ENCODE assay signal across 17 cellular contexts in genomic region chr9:61673664-61674381, GRCh38.
"Had no signal": no experiment of that assay in that cellular context is flagged by ENCODE, and none has a peak within 500 bp of the region (broad histone marks: within the 10 kb centered on the region; RNA-seq: fewer than 3 reads in every experiment).

No MANE protein-coding gene starts in this region.

- H3K4me3 ChIP-seq: lower lobe of right lung, prostate gland, right lobe of liver, stomach, thoracic aorta had no signal

- H3K36me3 Mint-ChIP-seq: activated naive CD4-positive, alpha-beta T cell treated with anti-CD3 and anti-CD28 coated beads, Interleukin-2, amount 10 ng/mL, durations not matched to agents 7 days and 5 days had no signal

- H3K27ac ChIP-seq: foreskin keratinocyte, lower lobe of right lung, prostate gland, right lobe of liver, stomach, thoracic aorta had no signal

- H3K36me3 ChIP-seq: lower lobe of right lung, prostate gland, right lobe of liver, stomach, thoracic aorta had no signal

- DNase-seq: activated CD4-positive, alpha-beta T cell treated with anti-CD3 and anti-CD28 coated beads, Interleukin-2, amount 10 ng/mL, durations not matched to agents 24 days and 14 days; activated CD4-positive, CD25-positive, alpha-beta regulatory T cell; activated CD8-positive, alpha-beta T cell treated with anti-CD3 and anti-CD28 coated beads, Interleukin-2, amount 10 ng/mL, durations not matched to agents 7 days and 5 days; activated naive CD4-positive, alpha-beta T cell treated with anti-CD3 and anti-CD28 coated beads, Interleukin-2, amount 10 ng/mL, durations not matched to agents 7 days and 5 days; effector CD8-positive, alpha-beta T cell; foreskin keratinocyte; glutamatergic neuron; lower lobe of right lung; nephron progenitor cell; occipital lobe; stomach had no signal

- H3K4me3 Mint-ChIP-seq: activated CD4-positive, alpha-beta T cell treated with anti-CD3 and anti-CD28 coated beads, Interleukin-2, amount 10 ng/mL, durations not matched to agents 24 days and 14 days; activated CD8-positive, alpha-beta T cell treated with anti-CD3 and anti-CD28 coated beads, Interleukin-2, amount 10 ng/mL, durations not matched to agents 7 days and 5 days; activated naive CD4-positive, alpha-beta T cell treated with anti-CD3 and anti-CD28 coated beads, Interleukin-2, amount 10 ng/mL, durations not matched to agents 7 days and 5 days; mesothelial cell of epicardium; nephron progenitor cell; T-helper 2 cell treated with Interferon-gamma antibody and Interleukin-4, amounts not matched to agents 5 μg/mL and 100 μg/mL, for 36 hours had no signal

- H3K9me3 ChIP-seq: lower lobe of right lung, prostate gland, right lobe of liver, thoracic aorta had no signal

- H3K27ac Mint-ChIP-seq: activated CD4-positive, alpha-beta T cell treated with anti-CD3 and anti-CD28 coated beads, Interleukin-2, amount 10 ng/mL, durations not matched to agents 24 days and 14 days; activated CD8-positive, alpha-beta T cell treated with anti-CD3 and anti-CD28 coated beads, Interleukin-2, amount 10 ng/mL, durations not matched to agents 7 days and 5 days; activated naive CD4-positive, alpha-beta T cell treated with anti-CD3 and anti-CD28 coated beads, Interleukin-2, amount 10 ng/mL, durations not matched to agents 7 days and 5 days; activated T-helper 2 cell treated with anti-CD3 and anti-CD28 coated beads, Interferon-gamma antibody, Interleukin-2, Interleukin-4, amounts not matched to agents 10 μg/mL and 5 μg/mL and 100 μg/mL, durations not matched to agents 14 hours and 24 hours and 36 hours; mesothelial cell of epicardium; nephron progenitor cell; T-helper 2 cell treated with Interferon-gamma antibody and Interleukin-4, amounts not matched to agents 5 μg/mL and 100 μg/mL, for 36 hours had no signal

- ATAC-seq: activated CD8-positive, alpha-beta T cell treated with anti-CD3 and anti-CD28 coated beads, Interleukin-2, amount 10 ng/mL, durations not matched to agents 7 days and 5 days; foreskin keratinocyte; right lobe of liver had no signal

- H3K27me3 ChIP-seq: foreskin keratinocyte, right lobe of liver, stomach had no signal

- H3K4me1 Mint-ChIP-seq: activated CD4-positive, alpha-beta T cell treated with anti-CD3 and anti-CD28 coated beads, Interleukin-2, amount 10 ng/mL, durations not matched to agents 24 days and 14 days; activated naive CD4-positive, alpha-beta T cell treated with anti-CD3 and anti-CD28 coated beads, Interleukin-2, amount 10 ng/mL, durations not matched to agents 7 days and 5 days; mesothelial cell of epicardium; nephron progenitor cell had no signal

- H3K27me3 Mint-ChIP-seq: activated CD4-positive, alpha-beta T cell treated with anti-CD3 and anti-CD28 coated beads, Interleukin-2, amount 10 ng/mL, durations not matched to agents 24 days and 14 days; activated naive CD4-positive, alpha-beta T cell treated with anti-CD3 and anti-CD28 coated beads, Interleukin-2, amount 10 ng/mL, durations not matched to agents 7 days and 5 days had no signal

- H3K4me1 ChIP-seq: foreskin keratinocyte, lower lobe of right lung, prostate gland, right lobe of liver, stomach had no signal
